In the genomic region with DNA sequence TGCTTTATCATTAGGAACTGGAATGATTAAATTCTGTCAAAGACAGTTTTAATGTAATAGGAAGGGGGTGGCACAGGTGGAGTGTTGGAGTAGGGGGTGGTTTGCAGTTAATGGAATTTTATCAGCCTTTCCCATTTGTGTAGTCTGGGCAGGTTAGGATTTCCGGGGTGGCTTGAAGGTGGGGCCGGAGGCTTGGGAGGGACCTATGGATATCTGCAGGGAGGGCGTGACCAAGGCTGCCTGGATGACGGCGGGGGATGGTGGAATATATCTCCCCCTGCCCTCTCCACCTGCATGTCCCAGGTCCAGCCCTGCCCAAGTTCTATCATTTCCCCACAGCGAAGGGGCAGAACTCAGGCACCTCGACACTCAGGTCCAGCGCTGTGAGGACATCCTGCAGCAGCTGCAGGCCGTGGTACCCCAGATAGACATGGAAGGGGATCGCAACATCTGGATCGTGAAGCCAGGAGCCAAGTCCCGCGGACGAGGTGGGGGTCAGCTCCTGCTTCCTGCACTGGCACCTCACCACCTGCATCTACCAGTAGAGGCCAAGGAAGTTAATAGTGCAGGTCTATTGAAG, we compare ENCODE assay signal across 23 cellular contexts. TPM values are rescaled to one million over a fixed set of nuclear protein-coding genes. Genes with fewer than 3 reads are reported as not detected.
"Had no signal": no experiment of that assay in that cellular context is flagged by ENCODE, and none has a peak within 500 bp of the region (broad histone marks: within the 10 kb centered on the region; RNA-seq: fewer than 3 reads in every experiment).

No MANE protein-coding gene starts in this region.

- H3K4me3 ChIP-seq: dorsolateral prefrontal cortex, left lung, lower lobe of right lung, stomach, thyroid gland had no signal

- H2AFZ ChIP-seq: parathyroid adenoma had no signal

- H3K79me2 ChIP-seq: parathyroid adenoma had no signal

- H3K9ac ChIP-seq: parathyroid adenoma had no signal

- H3K27me3 ChIP-seq: dorsolateral prefrontal cortex, left lung, neutrophil, stomach, thyroid gland had no signal

- H3K4me1 Mint-ChIP-seq: stimulated activated effector memory CD8-positive, alpha-beta T cell treated with anti-CD3 and anti-CD28 coated beads, Interleukin-12 subunit alpha, Interleukin-12 subunit beta, amount 100 ng/mL, for 72 hours had no signal

- H3K4me1 ChIP-seq: left lung, lower lobe of right lung, parathyroid adenoma, thyroid gland had no signal

- H3K9me3 ChIP-seq: left lung, lower lobe of right lung, neutrophil, stomach, thyroid gland had no signal

- ATAC-seq: left lung; natural killer cell; sciatic nerve; stimulated activated effector memory CD8-positive, alpha-beta T cell treated with anti-CD3 and anti-CD28 coated beads, Interleukin-12 subunit alpha, Interleukin-12 subunit beta, amount 100 ng/mL, for 72 hours had no signal

- H3K27ac ChIP-seq: dorsolateral prefrontal cortex, left lung, lower lobe of right lung, neutrophil, parathyroid adenoma, stomach, thyroid gland had no signal

- H3K36me3 ChIP-seq: thyroid gland had no signal

- H3K27me3 Mint-ChIP-seq: progenitor cell of endocrine pancreas, type B pancreatic cell had no signal

- H3K4me3 Mint-ChIP-seq: natural killer cell; stimulated activated effector memory CD8-positive, alpha-beta T cell treated with anti-CD3 and anti-CD28 coated beads, Interleukin-12 subunit alpha, Interleukin-12 subunit beta, amount 100 ng/mL, for 72 hours; type B pancreatic cell had no signal

- H3K27ac Mint-ChIP-seq: natural killer cell; progenitor cell of endocrine pancreas; stimulated activated effector memory CD8-positive, alpha-beta T cell treated with anti-CD3 and anti-CD28 coated beads, Interleukin-12 subunit alpha, Interleukin-12 subunit beta, amount 100 ng/mL, for 72 hours; type B pancreatic cell had no signal

- H3K36me3 Mint-ChIP-seq: natural killer cell, type B pancreatic cell had no signal

- H3K9me3 Mint-ChIP-seq: natural killer cell; stimulated activated effector memory CD8-positive, alpha-beta T cell treated with anti-CD3 and anti-CD28 coated beads, Interleukin-12 subunit alpha, Interleukin-12 subunit beta, amount 100 ng/mL, for 72 hours; type B pancreatic cell had no signal

- DNase-seq: dorsolateral prefrontal cortex; effector CD4-positive, alpha-beta T cell; hypothalamus; kidney; left lung; lower lobe of right lung; natural killer cell; stimulated activated CD4-positive, alpha-beta T cell treated with anti-CD3 and anti-CD28 coated beads, Interleukin-2, amount 100 ng/mL, for 24 hours; stimulated activated CD4-positive, alpha-beta T cell treated with anti-CD3 and anti-CD28 coated beads, Interleukin-4, amount 100 ng/mL, for 24 hours; stimulated activated naive CD4-positive, alpha-beta T cell treated with Interleukin-2 at 50 U/mL for 16 hours; stomach; thyroid gland had no signal

RNA-seq across cellular contexts. Expression of a gene that starts 54.5 kb away (rescaled TPM):
- total RNA-seq: cerebellum, fibroblast of villous mesenchyme, frontal cortex, kidney, left lung, lower lobe of right lung, natural killer cell, progenitor cell of endocrine pancreas, temporal lobe had no signal
- polyA plus RNA-seq: neural cell had no signal
